ENCODE assay signal across 13 cellular contexts in genomic region chr1:210908257-210908656, GRCh38.
"Had no signal": no experiment of that assay in that cellular context is flagged by ENCODE, and none has a peak within 500 bp of the region (broad histone marks: within the 10 kb centered on the region; RNA-seq: fewer than 3 reads in every experiment).

No MANE protein-coding gene starts in this region.

- H3K27ac ChIP-seq: coronary artery, epithelial cell of prostate, gastroesophageal sphincter, left lung had no signal

- ATAC-seq: activated naive CD8-positive, alpha-beta T cell treated with anti-CD3 and anti-CD28 coated beads, Interleukin-2, amount 50 U/mL, for 24 hours; gastroesophageal sphincter; left lung; natural killer cell; sciatic nerve had no signal

- H3K4me1 ChIP-seq: gastroesophageal sphincter, left lung had no signal

- H3K4me3 ChIP-seq: coronary artery, gastroesophageal sphincter, left lung had no signal

- H3K27me3 ChIP-seq: left lung had no signal

- H3K36me3 ChIP-seq: gastroesophageal sphincter, left lung had no signal

- H3K9me3 ChIP-seq: gastroesophageal sphincter, left lung had no signal

- DNase-seq: activated CD4-positive, alpha-beta T cell treated with anti-CD3 and anti-CD28 coated beads for 48 hours; activated naive CD4-positive, alpha-beta T cell treated with Interleukin-2 at 50 U/mL for 16 hours; activated naive CD8-positive, alpha-beta T cell treated with anti-CD3 and anti-CD28 coated beads, Interleukin-2, amount 50 U/mL, for 24 hours; effector CD8-positive, alpha-beta T cell; left lung; natural killer cell; stimulated activated CD4-positive, alpha-beta T cell treated with anti-CD3 and anti-CD28 coated beads, Interleukin-2, amount 100 ng/mL, for 24 hours; stimulated activated naive CD4-positive, alpha-beta T cell treated with Interleukin-2 at 50 U/mL for 16 hours; trophoblast cell had no signal
